8 cellular contexts compared by ENCODE assay signal in genomic region chr15:52780172-52780980, GRCh38. TPM values are rescaled to one million over a fixed set of nuclear protein-coding genes. Genes with fewer than 3 reads are reported as not detected.
DNase-seq lines count a peak whose midpoint lies in the region; ATAC-seq and TF ChIP-seq lines count a peak whose summit lies in the region.

No MANE protein-coding gene starts in this region.

- peaks cover 10% of the 10 kb centered on the region for H3K4me1 ChIP-seq in DOHH2 (ENCODE audit: control insufficient read depth, low read length)

- H4K20me1 ChIP-seq in DOHH2 (ENCODE audit: control insufficient read depth, insufficient read depth, low read depth, low read length): no peaks in the 10 kb centered on the region

- peak; percentile 57 for DNase-seq in HuH-7 (ENCODE audit: low spot score)
- peak; percentile 57 for DNase-seq in SIG-M5 (lab: John Stamatoyannopoulos, UW)
- DNase-seq in activated gamma-delta T cell treated with anti-CD3 and anti-CD28 coated beads, Interleukin-2, amount 50 U/mL, for 16 hours (ENCODE audit: low read depth): peak; percentile 31
- DNase-seq in foreskin melanocyte: peak; percentile 54
- peak in 8 of 10 donors; percentile 55 to 94 (median 78) for DNase-seq in posterior cingulate gyrus
- no peak for DNase-seq in MG63

- intact Hi-C loops in posterior cingulate gyrus (cut with DNase I): loop anchor here (2.0 to 10.0 kb wide), 3 partner anchors 416 to 937 kb away; no protein-coding TSS in a partner anchor

- peak; percentile 55 for ATAC-seq in GM21447 (IDR thresholded peaks at IDR 0.05; ENCODE audit: unreplicated experiment)

- H3K27me3 ChIP-seq in DOHH2 (ENCODE audit: control insufficient read depth, low read length): peaks cover 45% of the 10 kb centered on the region
- H3K27me3 ChIP-seq in MG63: peaks cover 94% of the 10 kb centered on the region

- no peaks in the 10 kb centered on the region for H3K9me2 ChIP-seq in DOHH2 (replicated peaks; ENCODE audit: control insufficient read depth, low read length)

- no peaks in the 10 kb centered on the region for H3F3A ChIP-seq in DOHH2 (ENCODE audit: control insufficient read depth, insufficient read depth)

- H3K79me2 ChIP-seq in DOHH2 (ENCODE audit: control insufficient read depth, low read length): no peaks in the 10 kb centered on the region

- H3K9me3 ChIP-seq in DOHH2 (ENCODE audit: control insufficient read depth, insufficient read depth, low read length) (no peaks in the 10 kb centered on the region), MG63 (no peaks in the 10 kb centered on the region)

- peak overlapping the region; percentile 44 for H3K4me2 ChIP-seq in DOHH2 (ENCODE audit: low read length)

- peak; percentile 98 for TF ChIP-seq CTCF in DOHH2 (IDR thresholded peaks at IDR 0.05; ENCODE audit: low read depth, low read length, poor library complexity, severe bottlenecking)

- no peak overlapping the region for H3K27ac ChIP-seq in DOHH2 (ENCODE audit: low read depth, low read length)

- H3K36me3 ChIP-seq in DOHH2 (ENCODE audit: control insufficient read depth, low read length) (no peaks in the 10 kb centered on the region), MG63 (no peaks in the 10 kb centered on the region)

- H3K4me3 ChIP-seq in DOHH2 (ENCODE audit: low read length): peak overlapping the region; percentile 34
- H3K4me3 ChIP-seq in MG63: no peak overlapping the region

RNA-seq across cellular contexts. Expression of gene ONECUT1, which starts 9.8 kb away (rescaled TPM):
- not detected in 2 replicates for total RNA-seq in MG63 (2014; rRNA removed; shearing (Covaris generic); ENCODE audit: low replicate concordance)
